In genomic region chr2:21270083-21270491, GRCh38 we compare ENCODE assay signal across 21 cellular contexts.
DNase-seq lines count a peak whose midpoint lies in the region; ATAC-seq and TF ChIP-seq lines count a peak whose summit lies in the region.
"Had no signal": no experiment of that assay in that cellular context is flagged by ENCODE, and none has a peak within 500 bp of the region (broad histone marks: within the 10 kb centered on the region; RNA-seq: fewer than 3 reads in every experiment).

No MANE protein-coding gene starts in this region.

- H3K4me2 ChIP-seq in smooth muscle cell, result peak overlapping the region; percentile 32

- no peak for ATAC-seq in GM19397 (IDR thresholded peaks at IDR 0.05; ENCODE audit: unreplicated experiment)
- ATAC-seq: activated CD8-positive, alpha-beta memory T cell treated with anti-CD3 and anti-CD28 coated beads, Interleukin-2, amount 10 ng/mL, durations not matched to agents 7 days and 5 days; activated naive CD8-positive, alpha-beta T cell treated with anti-CD3 and anti-CD28 coated beads, Interleukin-2, amount 50 U/mL, for 24 hours; stimulated activated effector memory CD8-positive, alpha-beta T cell treated with anti-CD3 and anti-CD28 coated beads, Interleukin-12 subunit alpha, Interleukin-12 subunit beta, amount 100 ng/mL, for 72 hours had no signal

- no peaks in the 10 kb centered on the region for H3K79me2 ChIP-seq in smooth muscle cell (ENCODE audit: low read depth)

- WGBS in smooth muscle cell (ENCODE audit: low lambda C conversion rate), result 21% methylated on average over 2 of the region's 2 CpGs

- no TSS peak for BruUV-seq in Caco-2 (replicated peaks; lab: Mats Ljungman, UMichigan)

- H3K36me3 Mint-ChIP-seq in Caco-2 (ENCODE audit: insufficient read depth, unreplicated experiment), result no peaks in the 10 kb centered on the region
- H3K36me3 Mint-ChIP-seq: activated CD8-positive, alpha-beta memory T cell treated with anti-CD3 and anti-CD28 coated beads, Interleukin-2, amount 10 ng/mL, durations not matched to agents 7 days and 5 days; stimulated activated effector memory CD8-positive, alpha-beta T cell treated with anti-CD3 and anti-CD28 coated beads, Interleukin-12 subunit alpha, Interleukin-12 subunit beta, amount 100 ng/mL, for 72 hours had no signal

- TF ChIP-seq CTCF in Caco-2 (IDR thresholded peaks at IDR 0.05; ENCODE audit: insufficient read depth in 1 of 2, low read depth in 1 of 2, low read length in 1 of 2, severe bottlenecking in 1 of 2, unreplicated experiment in 1 of 2) (no peak), smooth muscle cell (IDR thresholded peaks at IDR 0.05; ENCODE audit: borderline replicate concordance, insufficient read depth, poor library complexity, severe bottlenecking) (no peak)

- peaks cover 63% of the 10 kb centered on the region for H3K4me1 Mint-ChIP-seq in Caco-2 (ENCODE audit: low read depth, unreplicated experiment)
- H3K4me1 Mint-ChIP-seq: activated B cell treated with CpG ODN at 0.5 μM for 24 hours; activated CD8-positive, alpha-beta memory T cell treated with anti-CD3 and anti-CD28 coated beads, Interleukin-2, amount 10 ng/mL, durations not matched to agents 7 days and 5 days; activated naive CD8-positive, alpha-beta T cell treated with anti-CD3 and anti-CD28 coated beads, Interleukin-2, amount 50 U/mL, for 24 hours; stimulated activated effector memory CD8-positive, alpha-beta T cell treated with anti-CD3 and anti-CD28 coated beads, Interleukin-12 subunit alpha, Interleukin-12 subunit beta, amount 100 ng/mL, for 72 hours had no signal

- peaks cover 3% of the 10 kb centered on the region for H3F3A ChIP-seq in smooth muscle cell (ENCODE audit: low read depth)

- H3K4me1 ChIP-seq in Caco-2, result peaks cover 53% of the 10 kb centered on the region
- H3K4me1 ChIP-seq in smooth muscle cell (ENCODE audit: low read depth), result peaks cover 18% of the 10 kb centered on the region

- DNase-seq in Caco-2 (peak; percentile 53 to 74), smooth muscle cell (lab: John Stamatoyannopoulos, UW; ENCODE audit: unreplicated experiment) (no peak), AG08395 (ENCODE audit: low spot score) (no peak)
- DNase-seq in activated CD8-positive, alpha-beta memory T cell treated with anti-CD3 and anti-CD28 coated beads, Interleukin-2, amount 50 U/mL, for 48 hours, result no peak
- DNase-seq: activated B cell treated with CpG ODN at 0.5 μM for 24 hours; activated CD4-positive, alpha-beta T cell treated with anti-CD3 and anti-CD28 coated beads, Interleukin-2, amount 50 U/mL, for 1 hour; activated CD8-positive, alpha-beta memory T cell treated with anti-CD3 and anti-CD28 coated beads, Interleukin-2, amount 10 ng/mL, durations not matched to agents 7 days and 5 days; activated naive CD8-positive, alpha-beta T cell treated with anti-CD3 and anti-CD28 coated beads, Interleukin-2, amount 50 U/mL, for 24 hours; activated T-cell treated with anti-CD3 and anti-CD28 coated beads, Interleukin-2, amount 50 U/mL, for 48 hours; CD4-positive, alpha-beta T cell; GM23248; HFFc6; KBM-7; NCI-H1092 treated with DMSO at 0.1 percent for 48 hours; NCI-H187; NCI-H2171; occipital lobe had no signal

- CTCF ChIA-PET in Caco-2 (lab: Charles Lee), result interaction anchor here (0.8 to 2.8 kb wide), 4 partner anchors 32 to 619 kb away, joined by 3 to 12 read pairs (median 6); partner anchors contain the start of gene HS1BP3

- H3K27ac ChIP-seq in angular gyrus (ENCODE audit: low read depth, low read length), result peak overlapping the region; percentile 53
- H3K27ac ChIP-seq in layer of hippocampus (ENCODE audit: low read depth, low read length), result peak overlapping the region; percentile 60
- H3K27ac ChIP-seq in smooth muscle cell (ENCODE audit: low read depth), result peak overlapping the region; percentile 6
- H3K27ac ChIP-seq: GM23248 had no signal

- POLR2A ChIA-PET in Caco-2 (lab: Charles Lee), result interaction anchor here (0.6 kb wide), 1 partner anchor 19 kb away, joined by 4 read pairs; no protein-coding TSS in a partner anchor

- H3K9me3 Mint-ChIP-seq in Caco-2 (ENCODE audit: unreplicated experiment), result no peaks in the 10 kb centered on the region
- H3K9me3 Mint-ChIP-seq: activated B cell treated with CpG ODN at 0.5 μM for 24 hours; activated naive CD8-positive, alpha-beta T cell treated with anti-CD3 and anti-CD28 coated beads, Interleukin-2, amount 50 U/mL, for 24 hours; CD4-positive, alpha-beta T cell had no signal

- H3K27ac Mint-ChIP-seq in Caco-2 (ENCODE audit: unreplicated experiment), result peak overlapping the region; percentile 92
- H3K27ac Mint-ChIP-seq: activated B cell treated with CpG ODN at 0.5 μM for 24 hours; activated CD8-positive, alpha-beta memory T cell treated with anti-CD3 and anti-CD28 coated beads, Interleukin-2, amount 10 ng/mL, durations not matched to agents 7 days and 5 days; activated naive CD8-positive, alpha-beta T cell treated with anti-CD3 and anti-CD28 coated beads, Interleukin-2, amount 50 U/mL, for 24 hours; CD4-positive, alpha-beta T cell; HFFc6; stimulated activated effector memory CD8-positive, alpha-beta T cell treated with anti-CD3 and anti-CD28 coated beads, Interleukin-12 subunit alpha, Interleukin-12 subunit beta, amount 100 ng/mL, for 72 hours had no signal

- no peak overlapping the region for H3K9ac ChIP-seq in smooth muscle cell (ENCODE audit: low read depth)
- H3K9ac ChIP-seq: GM23248 had no signal

- H2AFZ ChIP-seq in smooth muscle cell (ENCODE audit: low read depth), result no peak overlapping the region
- H2AFZ ChIP-seq: GM23248 had no signal

- H3K27me3 Mint-ChIP-seq in Caco-2 (ENCODE audit: insufficient read depth, unreplicated experiment), result no peaks in the 10 kb centered on the region
- H3K27me3 Mint-ChIP-seq: activated B cell treated with CpG ODN at 0.5 μM for 24 hours; activated CD8-positive, alpha-beta memory T cell treated with anti-CD3 and anti-CD28 coated beads, Interleukin-2, amount 10 ng/mL, durations not matched to agents 7 days and 5 days; activated naive CD8-positive, alpha-beta T cell treated with anti-CD3 and anti-CD28 coated beads, Interleukin-2, amount 50 U/mL, for 24 hours; CD4-positive, alpha-beta T cell had no signal

- no peak overlapping the region for H3K4me3 ChIP-seq in Caco-2 (ENCODE audit: low read depth, low read length)
- H3K4me3 ChIP-seq in smooth muscle cell, result no peak overlapping the region
- H3K4me3 ChIP-seq: GM23248 had no signal

- no peaks in the 10 kb centered on the region for H4K20me1 ChIP-seq in smooth muscle cell (ENCODE audit: low read depth)

- H3K27me3 ChIP-seq in Caco-2 (replicated peaks; ENCODE audit: control insufficient read depth, insufficient read depth, low read length) (no peaks in the 10 kb centered on the region), layer of hippocampus (ENCODE audit: control insufficient read depth, insufficient read depth, low read length) (no peaks in the 10 kb centered on the region), smooth muscle cell (ENCODE audit: low read depth) (peaks cover 6% of the 10 kb centered on the region)

- peak overlapping the region; percentile 44 for H3K4me3 Mint-ChIP-seq in Caco-2 (ENCODE audit: unreplicated experiment)
- H3K4me3 Mint-ChIP-seq: activated B cell treated with CpG ODN at 0.5 μM for 24 hours; activated CD8-positive, alpha-beta memory T cell treated with anti-CD3 and anti-CD28 coated beads, Interleukin-2, amount 10 ng/mL, durations not matched to agents 7 days and 5 days; activated naive CD8-positive, alpha-beta T cell treated with anti-CD3 and anti-CD28 coated beads, Interleukin-2, amount 50 U/mL, for 24 hours; CD4-positive, alpha-beta T cell; HFFc6; stimulated activated effector memory CD8-positive, alpha-beta T cell treated with anti-CD3 and anti-CD28 coated beads, Interleukin-12 subunit alpha, Interleukin-12 subunit beta, amount 100 ng/mL, for 72 hours had no signal

- intact Hi-C loops in Caco-2 (cut with micrococcal nuclease; ENCODE audit: unreplicated experiment), result loop anchor here (1.0 to 5.0 kb wide), 5 partner anchors 18 to 227 kb away; no protein-coding TSS in a partner anchor

- H3K9me3 ChIP-seq in Caco-2 (no peaks in the 10 kb centered on the region), smooth muscle cell (replicated peaks; ENCODE audit: low read depth) (no peaks in the 10 kb centered on the region)

- no peaks in the 10 kb centered on the region for H3K36me3 ChIP-seq in Caco-2 (ENCODE audit: control insufficient read depth, insufficient read depth, low read length)
- no peaks in the 10 kb centered on the region for H3K36me3 ChIP-seq in smooth muscle cell (ENCODE audit: low read depth)

Comparison
In these comparisons a context has a peak if more than half of its experiments do, and no peak if none do; other contexts are left out.
1. DNase-seq: peak in Caco-2 (2 of 2); none in smooth muscle cell (single experiment), AG08395 (single experiment) and activated CD8-positive, alpha-beta memory T cell treated with anti-CD3 and anti-CD28 coated beads, Interleukin-2, amount 50 U/mL, for 48 hours (single experiment).
2. H3K27ac ChIP-seq: peak in every context shown above with its lines; median percentile 60 in layer of hippocampus; 53 in angular gyrus; 6 in smooth muscle cell.